ENCODE assay signal across 2 cellular contexts in genomic region chr21:46667735-46668380, GRCh38.
A peak's percentile ranks its signal among the peaks of the same experiment; 100 is the strongest.
TF ChIP-seq lines count a peak whose summit lies in the region.

No MANE protein-coding gene starts in this region.

TF ChIP-seq in A549, 52 proteins besides CTCF, POLR2A, EP300 and RAD21 (continued from another document):
- peak; percentile 54; the same call in 1 of the 2 replicates for TF ChIP-seq E2F6 (IDR thresholded peaks at IDR 0.05; ENCODE audit: borderline replicate concordance, low read depth)

TF ChIP-seq in HepG2, 621 proteins besides CTCF, POLR2A, EP300 and RAD21 (continued from another document and continues in another):
- TF ChIP-seq HMGXB3 (CRISPR knock-in tag; IDR thresholded peaks at IDR 0.05; ENCODE audit: borderline replicate concordance) (0 out of 2 replicates have a peak, but pooled peaks have one; percentile 26), ZNF333 (CRISPR knock-in tag; IDR thresholded peaks at IDR 0.05; ENCODE audit: borderline replicate concordance) (peak; percentile 36; the same call in 1 of the 2 replicates), SMYD3 (CRISPR knock-in tag; IDR thresholded peaks at IDR 0.05) (no peak), TEAD2 (CRISPR knock-in tag; IDR thresholded peaks at IDR 0.05) (no peak), ZNF768 (CRISPR knock-in tag; IDR thresholded peaks at IDR 0.05) (peak; percentile 28; the same call in 1 of the 2 replicates), POLR2G (IDR thresholded peaks at IDR 0.05; ENCODE audit: low read depth, low read length) (peak; percentile 50; the same call in 1 of the 2 replicates), ZHX1 (CRISPR knock-in tag; IDR thresholded peaks at IDR 0.05; ENCODE audit: low read depth) (0 out of 2 replicates have a peak, but pooled peaks have one; percentile 80), ZNF777 (CRISPR knock-in tag; IDR thresholded peaks at IDR 0.05) (peak; percentile 84), SCMH1 (CRISPR knock-in tag; IDR thresholded peaks at IDR 0.05; ENCODE audit: borderline replicate concordance) (no peak), ZFX (CRISPR knock-in tag; IDR thresholded peaks at IDR 0.05; ENCODE audit: low read depth) (peak; percentile 68), STAG1 (CRISPR knock-in tag; IDR thresholded peaks at IDR 0.05) (no peak), BCL6 (CRISPR knock-in tag; IDR thresholded peaks at IDR 0.05) (peak; percentile 44), NR2C2 (CRISPR knock-in tag; IDR thresholded peaks at IDR 0.05; ENCODE audit: borderline replicate concordance) (peak; percentile 47; the same call in 1 of the 2 replicates), ZNF761 (CRISPR knock-in tag; conservative IDR thresholded peaks at IDR 0.05) (no peak), ZNF792 (CRISPR knock-in tag; IDR thresholded peaks at IDR 0.05) (0 out of 2 replicates have a peak, but pooled peaks have one; percentile 20), KMT2A (CRISPR knock-in tag; IDR thresholded peaks at IDR 0.05) (0 out of 2 replicates have a peak, but pooled peaks have one; percentile 28), THAP8 (CRISPR knock-in tag; IDR thresholded peaks at IDR 0.05; ENCODE audit: borderline replicate concordance) (no peak), ELF1 (CRISPR knock-in tag; IDR thresholded peaks at IDR 0.05) (peak; percentile 35; the same call in 1 of the 2 replicates), ZZZ3 (CRISPR knock-in tag; IDR thresholded peaks at IDR 0.05; ENCODE audit: borderline replicate concordance) (0 out of 2 replicates have a peak, but pooled peaks have one; percentile 46), PPARG (CRISPR knock-in tag; conservative IDR thresholded peaks at IDR 0.05) (0 out of 2 replicates have a peak, but pooled peaks have one; percentile 9), MXD4 (CRISPR knock-in tag; IDR thresholded peaks at IDR 0.05) (peak; percentile 26; the same call in 1 of the 2 replicates), MED13 (CRISPR knock-in tag; IDR thresholded peaks at IDR 0.05) (no peak), YEATS4 (CRISPR knock-in tag; IDR thresholded peaks at IDR 0.05; ENCODE audit: borderline replicate concordance) (no peak), HMGXB4 (CRISPR knock-in tag; IDR thresholded peaks at IDR 0.05; ENCODE audit: borderline replicate concordance in 1 of 2, low read depth in 1 of 2) (peak in 1 of 2 experiments; percentile 51; a peak in 2 of 4 replicates), GTF3A (CRISPR knock-in tag; conservative IDR thresholded peaks at IDR 0.05) (no peak), ELF3 (CRISPR knock-in tag; IDR thresholded peaks at IDR 0.05) (no peak), ZNF232 (CRISPR knock-in tag; IDR thresholded peaks at IDR 0.05; ENCODE audit: borderline replicate concordance) (peak; percentile 51; the same call in 1 of the 2 replicates), UBTF (CRISPR knock-in tag; IDR thresholded peaks at IDR 0.05) (peak; percentile 73), JUNB (CRISPR knock-in tag; IDR thresholded peaks at IDR 0.05; ENCODE audit: borderline replicate concordance) (no peak), FOXC1 (CRISPR knock-in tag; IDR thresholded peaks at IDR 0.05; ENCODE audit: borderline replicate concordance) (no peak), ZNF281 (CRISPR knock-in tag; IDR thresholded peaks at IDR 0.05; ENCODE audit: borderline replicate concordance) (no peak), TBP (CRISPR knock-in tag; IDR thresholded peaks at IDR 0.05) (no peak), ZBTB44 (CRISPR knock-in tag; IDR thresholded peaks at IDR 0.05) (0 out of 2 replicates have a peak, but pooled peaks have one; percentile 35), CREB1 (IDR thresholded peaks at IDR 0.05) (no peak), CREB1 (CRISPR knock-in tag; IDR thresholded peaks at IDR 0.05) (no peak), POLR2AphosphoS5 (IDR thresholded peaks at IDR 0.05; ENCODE audit: low read depth, low read length) (peak; percentile 26; the same call in 1 of the 2 replicates)
- TF ChIP-seq, protein P1, sequence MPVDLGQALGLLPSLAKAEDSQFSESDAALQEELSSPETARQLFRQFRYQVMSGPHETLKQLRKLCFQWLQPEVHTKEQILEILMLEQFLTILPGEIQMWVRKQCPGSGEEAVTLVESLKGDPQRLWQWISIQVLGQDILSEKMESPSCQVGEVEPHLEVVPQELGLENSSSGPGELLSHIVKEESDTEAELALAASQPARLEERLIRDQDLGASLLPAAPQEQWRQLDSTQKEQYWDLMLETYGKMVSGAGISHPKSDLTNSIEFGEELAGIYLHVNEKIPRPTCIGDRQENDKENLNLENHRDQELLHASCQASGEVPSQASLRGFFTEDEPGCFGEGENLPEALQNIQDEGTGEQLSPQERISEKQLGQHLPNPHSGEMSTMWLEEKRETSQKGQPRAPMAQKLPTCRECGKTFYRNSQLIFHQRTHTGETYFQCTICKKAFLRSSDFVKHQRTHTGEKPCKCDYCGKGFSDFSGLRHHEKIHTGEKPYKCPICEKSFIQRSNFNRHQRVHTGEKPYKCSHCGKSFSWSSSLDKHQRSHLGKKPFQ (CRISPR knock-in tag; IDR thresholded peaks at IDR 0.05; ENCODE audit: insufficient replicate concordance) = peak; percentile 64
- TF ChIP-seq, protein P2, sequence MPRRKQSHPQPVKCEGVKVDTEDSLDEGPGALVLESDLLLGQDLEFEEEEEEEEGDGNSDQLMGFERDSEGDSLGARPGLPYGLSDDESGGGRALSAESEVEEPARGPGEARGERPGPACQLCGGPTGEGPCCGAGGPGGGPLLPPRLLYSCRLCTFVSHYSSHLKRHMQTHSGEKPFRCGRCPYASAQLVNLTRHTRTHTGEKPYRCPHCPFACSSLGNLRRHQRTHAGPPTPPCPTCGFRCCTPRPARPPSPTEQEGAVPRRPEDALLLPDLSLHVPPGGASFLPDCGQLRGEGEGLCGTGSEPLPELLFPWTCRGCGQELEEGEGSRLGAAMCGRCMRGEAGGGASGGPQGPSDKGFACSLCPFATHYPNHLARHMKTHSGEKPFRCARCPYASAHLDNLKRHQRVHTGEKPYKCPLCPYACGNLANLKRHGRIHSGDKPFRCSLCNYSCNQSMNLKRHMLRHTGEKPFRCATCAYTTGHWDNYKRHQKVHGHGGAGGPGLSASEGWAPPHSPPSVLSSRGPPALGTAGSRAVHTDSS (CRISPR knock-in tag; conservative IDR thresholded peaks at IDR 0.05) = no peak
